In genomic region chr2:42967959-42968674, GRCh38 we compare ENCODE assay signal across 13 cellular contexts.
DNase-seq lines count a peak whose midpoint lies in the region; ATAC-seq and TF ChIP-seq lines count a peak whose summit lies in the region.
"Had no signal": no experiment of that assay in that cellular context is flagged by ENCODE, and none has a peak within 500 bp of the region (broad histone marks: within the 10 kb centered on the region; RNA-seq: fewer than 3 reads in every experiment).

No MANE protein-coding gene starts in this region.

- H3K9me3 Mint-ChIP-seq in endodermal cell, result peaks cover 3% of the 10 kb centered on the region
- no peaks in the 10 kb centered on the region for H3K9me3 Mint-ChIP-seq in neural progenitor cell
- no peaks in the 10 kb centered on the region for H3K9me3 Mint-ChIP-seq in activated T-cell treated with anti-CD3 and anti-CD28 coated beads, Interleukin-2, amount 50 U/mL, for 24 hours
- H3K9me3 Mint-ChIP-seq: activated naive CD4-positive, alpha-beta T cell treated with anti-CD3 and anti-CD28 coated beads, Interleukin-2, amount 50 U/mL, for 24 hours had no signal

- H2BK5ac ChIP-seq in IMR-90 (ENCODE audit: low read depth, low read length, poor library complexity, severe bottlenecking), result peak overlapping the region; percentile 75

- peaks cover 2% of the 10 kb centered on the region for H3K27me3 Mint-ChIP-seq in endodermal cell (ENCODE audit: insufficient read depth)
- peaks cover 10% of the 10 kb centered on the region for H3K27me3 Mint-ChIP-seq in neural progenitor cell (ENCODE audit: insufficient read depth, low read depth)
- peaks cover 4% of the 10 kb centered on the region for H3K27me3 Mint-ChIP-seq in activated T-cell treated with anti-CD3 and anti-CD28 coated beads, Interleukin-2, amount 50 U/mL, for 24 hours

- peak overlapping the region; percentile 92 for H3K4ac ChIP-seq in IMR-90 (ENCODE audit: low read depth, low read length)

- H3K56ac ChIP-seq in IMR-90 (ENCODE audit: extremely low read depth, insufficient read depth, low read length), result peak overlapping the region; percentile 20; the same call in 1 of the 2 replicates

- H3K4me3 Mint-ChIP-seq in endodermal cell (no peak overlapping the region), neural progenitor cell (no peak overlapping the region)
- H3K4me3 Mint-ChIP-seq in activated T-cell treated with anti-CD3 and anti-CD28 coated beads, Interleukin-2, amount 50 U/mL, for 24 hours, result no peak overlapping the region
- H3K4me3 Mint-ChIP-seq: activated naive CD4-positive, alpha-beta T cell treated with anti-CD3 and anti-CD28 coated beads, Interleukin-2, amount 50 U/mL, for 24 hours; B cell had no signal

- H3K4me3 ChIP-seq in A673 (ENCODE audit: low read depth, low read length, poor library complexity, severe bottlenecking), result no peak overlapping the region
- no peak overlapping the region for H3K4me3 ChIP-seq in IMR-90 (ENCODE audit: insufficient read depth, low read depth, low read length)
- H3K4me3 ChIP-seq in endodermal cell (ENCODE audit: low read length), result no peak overlapping the region
- H3K4me3 ChIP-seq in neural progenitor cell, result no peak overlapping the region

- peak overlapping the region; percentile 86 for H3K18ac ChIP-seq in IMR-90 (ENCODE audit: low read depth, low read length)

- BruUV-seq in A673 (replicated peaks; lab: Mats Ljungman, UMichigan) (no TSS peak), IMR-90 (replicated peaks; lab: Mats Ljungman, UMichigan) (no TSS peak)

- H3K79me2 ChIP-seq in neural progenitor cell (ENCODE audit: low read depth), result no peaks in the 10 kb centered on the region

- in situ Hi-C loops in IMR-90 (cut with MboI; ENCODE audit: low sequenced_read_pairs), result no loop called here

- H2BK15ac ChIP-seq in IMR-90 (ENCODE audit: low read depth, low read length), result peak overlapping the region; percentile 97; the same call in 1 of the 3 replicates

- H3K79me1 ChIP-seq in IMR-90 (ENCODE audit: low read depth in 1 of 2, low read length in 2 of 2), result no peaks in the 10 kb centered on the region

- H3K27ac Mint-ChIP-seq in endodermal cell, result no peak overlapping the region
- H3K27ac Mint-ChIP-seq in neural progenitor cell, result peak overlapping the region; percentile 57
- no peak overlapping the region for H3K27ac Mint-ChIP-seq in activated T-cell treated with anti-CD3 and anti-CD28 coated beads, Interleukin-2, amount 50 U/mL, for 24 hours
- H3K27ac Mint-ChIP-seq: activated naive CD4-positive, alpha-beta T cell treated with anti-CD3 and anti-CD28 coated beads, Interleukin-2, amount 50 U/mL, for 24 hours; B cell had no signal

- POLR2A ChIA-PET in A673 (lab: Charles Lee; ENCODE audit: low non-redundant PET), result no interaction called here
- POLR2A ChIA-PET in IMR-90 (lab: Charles Lee; ENCODE audit: unreplicated experiment), result interaction anchor here (0.7 kb wide), 1 partner anchor 138 kb away, joined by 3 read pairs; no protein-coding TSS in a partner anchor

- peak overlapping the region; percentile 51 for H4K5ac ChIP-seq in IMR-90 (ENCODE audit: low read depth, low read length)

- H3K4me1 Mint-ChIP-seq in endodermal cell, result peaks cover 12% of the 10 kb centered on the region
- peaks cover 4% of the 10 kb centered on the region for H3K4me1 Mint-ChIP-seq in neural progenitor cell
- H3K4me1 Mint-ChIP-seq in activated T-cell treated with anti-CD3 and anti-CD28 coated beads, Interleukin-2, amount 50 U/mL, for 24 hours (ENCODE audit: low read depth), result peaks cover 8% of the 10 kb centered on the region

- H3K9me3 ChIP-seq in A673 (ENCODE audit: low read depth, low read length, poor library complexity, severe bottlenecking), result no peaks in the 10 kb centered on the region
- 0 out of 2 replicates have a peak, but pooled peaks cover 2% of the 10 kb centered on the region for H3K9me3 ChIP-seq in IMR-90 (ENCODE audit: control insufficient read depth, insufficient read depth, low read length)
- no peaks in the 10 kb centered on the region for H3K9me3 ChIP-seq in endodermal cell (ENCODE audit: control insufficient read depth, low read length)
- H3K9me3 ChIP-seq in neural progenitor cell (ENCODE audit: low read depth), result no peaks in the 10 kb centered on the region

- H3K4me2 ChIP-seq in IMR-90 (ENCODE audit: low read depth, low read length), result no peak overlapping the region
- no peak overlapping the region for H3K4me2 ChIP-seq in neural progenitor cell

- H3K27ac ChIP-seq in A673 (ENCODE audit: low read depth, low read length, poor library complexity, severe bottlenecking), result no peak overlapping the region
- peak overlapping the region; percentile 46; the same call in 1 of the 2 replicates for H3K27ac ChIP-seq in IMR-90 (ENCODE audit: insufficient read depth, low read length)
- H3K27ac ChIP-seq in endodermal cell (ENCODE audit: low read depth, low read length), result no peak overlapping the region
- no peak overlapping the region for H3K27ac ChIP-seq in neural progenitor cell

- peak overlapping the region; percentile 94 for H2BK120ac ChIP-seq in IMR-90 (ENCODE audit: low read depth, low read length)

- H3K36me3 Mint-ChIP-seq in endodermal cell (ENCODE audit: low read depth) (peaks cover 2% of the 10 kb centered on the region), neural progenitor cell (no peaks in the 10 kb centered on the region)
- no peaks in the 10 kb centered on the region for H3K36me3 Mint-ChIP-seq in activated T-cell treated with anti-CD3 and anti-CD28 coated beads, Interleukin-2, amount 50 U/mL, for 24 hours (ENCODE audit: low read depth)
- H3K36me3 Mint-ChIP-seq: activated naive CD4-positive, alpha-beta T cell treated with anti-CD3 and anti-CD28 coated beads, Interleukin-2, amount 50 U/mL, for 24 hours had no signal

- no peaks in the 10 kb centered on the region for H3F3A ChIP-seq in neural progenitor cell (ENCODE audit: low read depth)

- peak overlapping the region; percentile 86 for H4K91ac ChIP-seq in IMR-90 (ENCODE audit: insufficient read depth, low read depth, low read length)

- WGBS in IMR-90 (ENCODE audit: extremely low coverage in 2 of 2, insufficient read length in 1 of 2), 2 experiments, result 87% methylated on average over 9 of the region's 15 CpGs; no CpG with 5 or more reads in 1 of the 2 experiments
- 93 to 94% methylated on average over 8 to 15 of the region's 15 CpGs for WGBS in endodermal cell (ENCODE audit: insufficient coverage in 1 of 2, insufficient read length in 1 of 2), 2 experiments

- H4K20me1 ChIP-seq in IMR-90 (ENCODE audit: insufficient read depth, low read length) (no peaks in the 10 kb centered on the region), neural progenitor cell (ENCODE audit: low read depth) (no peaks in the 10 kb centered on the region)

- DNase-seq in A673 (ENCODE audit: low spot score) (peak; percentile 41), IMR-90 (peak; percentile 93), endodermal cell (peak; percentile 50), neural progenitor cell (ENCODE audit: low spot score) (no peak), NCI-H1436 (lab: John Stamatoyannopoulos, UW) (no peak), DMS79 treated with DMSO at 0.1 percent for 48 hours (lab: John Stamatoyannopoulos, UW) (no peak)
- DNase-seq in activated effector memory CD4-positive, alpha-beta T cell treated with Interleukin-2 at 50 U/mL for 16 hours, result no peak
- DNase-seq in activated T-cell treated with anti-CD3 and anti-CD28 coated beads, Interleukin-2, amount 50 U/mL, for 24 hours, result no peak
- DNase-seq: MV-4-11; stimulated activated CD4-positive, alpha-beta T cell treated with anti-CD3 and anti-CD28 coated beads, Interleukin-12 subunit alpha, Interleukin-12 subunit beta, amount 100 ng/mL, for 4 hours; T-helper 9 cell had no signal

- peak overlapping the region; percentile 85 for H2AK5ac ChIP-seq in IMR-90 (ENCODE audit: low read depth, low read length)

- peak overlapping the region; percentile 82 for H3K14ac ChIP-seq in IMR-90 (replicated peaks; ENCODE audit: low read depth, low read length)

- H3K27me3 ChIP-seq in A673 (replicated peaks; ENCODE audit: insufficient read depth, low read depth, low read length, poor library complexity), result no peaks in the 10 kb centered on the region
- H3K27me3 ChIP-seq in IMR-90 (ENCODE audit: control insufficient read depth, insufficient read depth, low read length), result no peaks in the 10 kb centered on the region
- no peaks in the 10 kb centered on the region for H3K27me3 ChIP-seq in endodermal cell (ENCODE audit: control insufficient read depth, insufficient read depth, low read length, poor library complexity, severe bottlenecking)
- H3K27me3 ChIP-seq in neural progenitor cell, result no peaks in the 10 kb centered on the region

- TF ChIP-seq POLR2A in IMR-90 (IDR thresholded peaks at IDR 0.05; ENCODE audit: low read depth, low read length), result no peak

- TF ChIP-seq CTCF in A673 (conservative IDR thresholded peaks at IDR 0.05; ENCODE audit: low read depth, low read length) (no peak), IMR-90 (conservative IDR thresholded peaks at IDR 0.05; ENCODE audit: low read depth, low read length) (no peak), endodermal cell (conservative IDR thresholded peaks at IDR 0.05) (no peak), neural progenitor cell (IDR thresholded peaks at IDR 0.05) (no peak)

- peak overlapping the region; percentile 93 for H2BK20ac ChIP-seq in IMR-90 (ENCODE audit: low read depth, low read length)

- H3K4me1 ChIP-seq in A673 (ENCODE audit: insufficient read depth, low read length, poor library complexity, severe bottlenecking) (no peaks in the 10 kb centered on the region), IMR-90 (ENCODE audit: control insufficient read depth, insufficient read depth, low read length) (peaks cover 40% of the 10 kb centered on the region), endodermal cell (ENCODE audit: control insufficient read depth, insufficient read depth, low read length) (no peaks in the 10 kb centered on the region), neural progenitor cell (no peaks in the 10 kb centered on the region)

- peak overlapping the region; percentile 36 for H2AFZ ChIP-seq in IMR-90 (replicated peaks; ENCODE audit: low read length, poor library complexity)
- peak overlapping the region; percentile 31 for H2AFZ ChIP-seq in neural progenitor cell (replicated peaks)

- H3K9me1 ChIP-seq in IMR-90 (ENCODE audit: insufficient read depth, low read length), result peaks cover 28% of the 10 kb centered on the region

- H3K9ac ChIP-seq in IMR-90 (ENCODE audit: low read depth, low read length) (no peak overlapping the region), endodermal cell (ENCODE audit: extremely low read depth, low read length, poor library complexity, severe bottlenecking) (no peak overlapping the region), neural progenitor cell (no peak overlapping the region)

- no peak for TF ChIP-seq RAD21 in IMR-90 (IDR thresholded peaks at IDR 0.05; ENCODE audit: low read length)

- H4K8ac ChIP-seq in IMR-90 (ENCODE audit: low read depth in 2 of 2, low read length in 2 of 2), result peak overlapping the region; percentile 43 to 88

- dilution Hi-C loops in IMR-90 (cut with HindIII; ENCODE audit: low sequenced_read_pairs, unreplicated experiment), result no loop called here

- intact Hi-C loops in A673 (cut with micrococcal nuclease; ENCODE audit: unreplicated experiment) (no loop called here), IMR-90 (cut with micrococcal nuclease) (loop anchor here (10.0 kb wide), 1 partner anchor 137 kb away; no protein-coding TSS in a partner anchor)

- CTCF ChIA-PET in A673 (lab: Charles Lee), result no interaction called here
- CTCF ChIA-PET in IMR-90 (lab: Yijun Ruan, JAX), result interaction anchor here (0.5 to 0.7 kb wide), 4 partner anchors 39 to 789 kb away, joined by 3 read pairs; no protein-coding TSS in a partner anchor

- peak overlapping the region; percentile 11 for H2AK9ac ChIP-seq in IMR-90 (replicated peaks; ENCODE audit: low read depth, low read length, poor library complexity)

- H3K23ac ChIP-seq in IMR-90 (ENCODE audit: low read depth, low read length), result peak overlapping the region; percentile 66

- peak; percentile 52 for ATAC-seq in IMR-90 (ENCODE audit: low read depth)

- H3K36me3 ChIP-seq in A673 (ENCODE audit: insufficient read depth, low read length, poor library complexity, severe bottlenecking) (no peaks in the 10 kb centered on the region), IMR-90 (ENCODE audit: control insufficient read depth, insufficient read depth, low read length) (no peaks in the 10 kb centered on the region), endodermal cell (ENCODE audit: control insufficient read depth, insufficient read depth, low read length) (no peaks in the 10 kb centered on the region), neural progenitor cell (no peaks in the 10 kb centered on the region)

Comparison
In these comparisons a context has a peak if more than half of its experiments do, and no peak if none do; other contexts are left out.
1. DNase-seq: peak in A673 (single experiment), IMR-90 (single experiment) and endodermal cell (single experiment); none in neural progenitor cell (single experiment), NCI-H1436 (single experiment), activated effector memory CD4-positive, alpha-beta T cell treated with Interleukin-2 at 50 U/mL for 16 hours (single experiment), DMS79 treated with DMSO at 0.1 percent for 48 hours (single experiment) and activated T-cell treated with anti-CD3 and anti-CD28 coated beads, Interleukin-2, amount 50 U/mL, for 24 hours (single experiment).